In genomic region chr19:17836530-17836929, GRCh38 we compare ENCODE assay signal across 23 cellular contexts. TPM values are rescaled to one million over a fixed set of nuclear protein-coding genes. Genes with fewer than 3 reads are reported as not detected.
A peak's percentile ranks its signal among the peaks of the same experiment; 100 is the strongest.
DNase-seq lines count a peak whose midpoint lies in the region; ATAC-seq and TF ChIP-seq lines count a peak whose summit lies in the region.
"Had no signal": no experiment of that assay in that cellular context is flagged by ENCODE, and none has a peak within 500 bp of the region (broad histone marks: within the 10 kb centered on the region; RNA-seq: fewer than 3 reads in every experiment).

No MANE protein-coding gene starts in this region.

- peaks cover 2% of the 10 kb centered on the region for H3K9me3 Mint-ChIP-seq in activated T-cell treated with anti-CD3 and anti-CD28 coated beads, Interleukin-2, amount 50 U/mL, for 24 hours
- H3K9me3 Mint-ChIP-seq in activated T-cell treated with anti-CD3 and anti-CD28 coated beads, Interleukin-2, amount 50 U/mL, for 4 hours: no peaks in the 10 kb centered on the region
- peaks cover 1% of the 10 kb centered on the region for H3K9me3 Mint-ChIP-seq in activated CD8-positive, alpha-beta T cell treated with anti-CD3 and anti-CD28 coated beads for 36 hours
- H3K9me3 Mint-ChIP-seq in naive thymus-derived CD4-positive, alpha-beta T cell: peaks cover 0 to 5% (median 0%) of the 10 kb centered on the region in 11 donors
- no peaks in the 10 kb centered on the region for H3K9me3 Mint-ChIP-seq in nephron progenitor cell
- H3K9me3 Mint-ChIP-seq: nephron had no signal

- no peak for DNase-seq in activated T-cell treated with anti-CD3 and anti-CD28 coated beads, Interleukin-2, amount 50 U/mL, for 24 hours
- DNase-seq in activated T-cell treated with anti-CD3 and anti-CD28 coated beads, Interleukin-2, amount 50 U/mL, for 4 hours: no peak
- DNase-seq in activated CD8-positive, alpha-beta T cell treated with anti-CD3 and anti-CD28 coated beads for 36 hours: no peak
- DNase-seq in naive thymus-derived CD4-positive, alpha-beta T cell: no peak
- no peak for DNase-seq in activated CD4-positive, CD25-positive, alpha-beta regulatory T cell (lab: John Stamatoyannopoulos, UW)
- DNase-seq in nephron progenitor cell: no peak
- DNase-seq: activated effector memory CD4-positive, alpha-beta T cell treated with anti-CD3 and anti-CD28 coated beads, Interleukin-2, amount 50 U/mL, for 16 hours; body of pancreas; cortex of kidney; foreskin fibroblast; hippocampal formation; kidney; mammary epithelial cell; NCI-H1930; NCI-H510A; psoas muscle; small intestine; stimulated activated CD4-positive, alpha-beta T cell treated with anti-CD3 and anti-CD28 coated beads, Interleukin-4, amount 100 ng/mL, for 1 hour; upper lobe of right lung had no signal

- peaks cover 26% of the 10 kb centered on the region for H3K4me1 Mint-ChIP-seq in activated T-cell treated with anti-CD3 and anti-CD28 coated beads, Interleukin-2, amount 50 U/mL, for 24 hours (ENCODE audit: low read depth)
- peaks cover 18% of the 10 kb centered on the region for H3K4me1 Mint-ChIP-seq in activated T-cell treated with anti-CD3 and anti-CD28 coated beads, Interleukin-2, amount 50 U/mL, for 4 hours (ENCODE audit: low read depth)
- peaks cover 15% of the 10 kb centered on the region for H3K4me1 Mint-ChIP-seq in activated CD8-positive, alpha-beta T cell treated with anti-CD3 and anti-CD28 coated beads for 36 hours (ENCODE audit: low read depth)
- peaks cover 14 to 45% (median 24%) of the 10 kb centered on the region in 7 donors for H3K4me1 Mint-ChIP-seq in naive thymus-derived CD4-positive, alpha-beta T cell
- H3K4me1 Mint-ChIP-seq in nephron progenitor cell: peaks cover 24% of the 10 kb centered on the region
- H3K4me1 Mint-ChIP-seq: nephron had no signal

- H3K4me3 Mint-ChIP-seq in activated T-cell treated with anti-CD3 and anti-CD28 coated beads, Interleukin-2, amount 50 U/mL, for 24 hours: no peak overlapping the region
- H3K4me3 Mint-ChIP-seq in activated T-cell treated with anti-CD3 and anti-CD28 coated beads, Interleukin-2, amount 50 U/mL, for 4 hours: no peak overlapping the region
- H3K4me3 Mint-ChIP-seq in activated CD8-positive, alpha-beta T cell treated with anti-CD3 and anti-CD28 coated beads for 36 hours: no peak overlapping the region
- H3K4me3 Mint-ChIP-seq in naive thymus-derived CD4-positive, alpha-beta T cell: no peak overlapping the region
- no peak overlapping the region for H3K4me3 Mint-ChIP-seq in nephron progenitor cell
- H3K4me3 Mint-ChIP-seq: nephron had no signal

- TF ChIP-seq CTCF in activated CD8-positive, alpha-beta T cell treated with anti-CD3 and anti-CD28 coated beads for 36 hours (IDR thresholded peaks at IDR 0.05): no peak
- TF ChIP-seq CTCF in nephron progenitor cell (IDR thresholded peaks at IDR 0.05): no peak

- H3K27ac Mint-ChIP-seq in activated T-cell treated with anti-CD3 and anti-CD28 coated beads, Interleukin-2, amount 50 U/mL, for 24 hours: peak overlapping the region; percentile 65
- H3K27ac Mint-ChIP-seq in activated CD8-positive, alpha-beta T cell treated with anti-CD3 and anti-CD28 coated beads for 36 hours: peak overlapping the region; percentile 0
- H3K27ac Mint-ChIP-seq in naive thymus-derived CD4-positive, alpha-beta T cell: peak overlapping the region; percentile 0 to 83 (median 75)
- H3K27ac Mint-ChIP-seq in nephron progenitor cell: no peak overlapping the region
- H3K27ac Mint-ChIP-seq: nephron had no signal

- H3K9me3 ChIP-seq in naive thymus-derived CD4-positive, alpha-beta T cell (ENCODE audit: control insufficient read depth in 2 of 3, low read length in 3 of 3): no peaks in the 10 kb centered on the region
- H3K9me3 ChIP-seq: body of pancreas, psoas muscle, upper lobe of right lung had no signal

- CTCF ChIA-PET in activated CD8-positive, alpha-beta T cell treated with anti-CD3 and anti-CD28 coated beads for 36 hours (lab: Charles Lee): no interaction called here
- CTCF ChIA-PET in naive thymus-derived CD4-positive, alpha-beta T cell (lab: Charles Lee): no interaction called here

- H3K36me3 Mint-ChIP-seq in activated T-cell treated with anti-CD3 and anti-CD28 coated beads, Interleukin-2, amount 50 U/mL, for 24 hours (ENCODE audit: low read depth): peaks cover 95% of the 10 kb centered on the region
- peaks cover 51% of the 10 kb centered on the region for H3K36me3 Mint-ChIP-seq in activated T-cell treated with anti-CD3 and anti-CD28 coated beads, Interleukin-2, amount 50 U/mL, for 4 hours (ENCODE audit: insufficient read depth)
- peaks cover 71% of the 10 kb centered on the region for H3K36me3 Mint-ChIP-seq in activated CD8-positive, alpha-beta T cell treated with anti-CD3 and anti-CD28 coated beads for 36 hours (ENCODE audit: low read depth)
- H3K36me3 Mint-ChIP-seq in naive thymus-derived CD4-positive, alpha-beta T cell: peaks cover 22 to 67% (median 26%) of the 10 kb centered on the region in 5 donors
- no peaks in the 10 kb centered on the region for H3K36me3 Mint-ChIP-seq in nephron progenitor cell (ENCODE audit: low read depth)

- no peaks in the 10 kb centered on the region for H3K4me1 ChIP-seq in naive thymus-derived CD4-positive, alpha-beta T cell (ENCODE audit: control insufficient read depth in 2 of 2, insufficient read depth in 2 of 2, low read length in 2 of 2)
- H3K4me1 ChIP-seq: psoas muscle, upper lobe of right lung had no signal

- H3K36me3 ChIP-seq in naive thymus-derived CD4-positive, alpha-beta T cell (ENCODE audit: control insufficient read depth in 2 of 3, insufficient read depth in 3 of 3, low read length in 3 of 3): peaks cover 47 to 97% (median 57%) of the 10 kb centered on the region in 3 experiments

- peak overlapping the region; percentile 33 for H3K27ac ChIP-seq in naive thymus-derived CD4-positive, alpha-beta T cell (ENCODE audit: low read depth, low read length)
- H3K27ac ChIP-seq: body of pancreas, C4-2B, KMS-11, psoas muscle, upper lobe of right lung had no signal

- no peaks in the 10 kb centered on the region for H3K27me3 Mint-ChIP-seq in activated T-cell treated with anti-CD3 and anti-CD28 coated beads, Interleukin-2, amount 50 U/mL, for 24 hours
- no peaks in the 10 kb centered on the region for H3K27me3 Mint-ChIP-seq in activated T-cell treated with anti-CD3 and anti-CD28 coated beads, Interleukin-2, amount 50 U/mL, for 4 hours (ENCODE audit: low read depth)
- no peaks in the 10 kb centered on the region for H3K27me3 Mint-ChIP-seq in activated CD8-positive, alpha-beta T cell treated with anti-CD3 and anti-CD28 coated beads for 36 hours
- H3K27me3 Mint-ChIP-seq in naive thymus-derived CD4-positive, alpha-beta T cell: no peaks in the 10 kb centered on the region
- peaks cover 61% of the 10 kb centered on the region for H3K27me3 Mint-ChIP-seq in nephron progenitor cell (ENCODE audit: low read depth, poor library complexity)

- POLR2A ChIA-PET in activated CD8-positive, alpha-beta T cell treated with anti-CD3 and anti-CD28 coated beads for 36 hours (lab: Charles Lee): interaction anchor here (1.0 to 2.7 kb wide), 3 partner anchors 11 to 23 kb away, joined by 3 to 10 read pairs (median 8); partner anchors contain the start of genes JAK3 and RPL18A
- POLR2A ChIA-PET in naive thymus-derived CD4-positive, alpha-beta T cell (lab: Charles Lee): interaction anchor here (0.6 kb wide), 1 partner anchor 23 kb away, joined by 3 read pairs; no protein-coding TSS in a partner anchor

- no peak overlapping the region for H3K4me3 ChIP-seq in naive thymus-derived CD4-positive, alpha-beta T cell (ENCODE audit: low read length)
- H3K4me3 ChIP-seq: body of pancreas, psoas muscle, upper lobe of right lung had no signal

- no peaks in the 10 kb centered on the region for H3K27me3 ChIP-seq in naive thymus-derived CD4-positive, alpha-beta T cell (ENCODE audit: control insufficient read depth in 2 of 2, insufficient read depth in 2 of 2, low read length in 2 of 2)
- H3K27me3 ChIP-seq: upper lobe of right lung had no signal

- no peak for ATAC-seq in activated T-cell treated with anti-CD3 and anti-CD28 coated beads, Interleukin-2, amount 50 U/mL, for 4 hours
- ATAC-seq in activated CD8-positive, alpha-beta T cell treated with anti-CD3 and anti-CD28 coated beads for 36 hours: no peak
- ATAC-seq in naive thymus-derived CD4-positive, alpha-beta T cell: no peak
- ATAC-seq: body of pancreas, psoas muscle, upper lobe of right lung had no signal

- intact Hi-C loops in activated CD8-positive, alpha-beta T cell treated with anti-CD3 and anti-CD28 coated beads for 36 hours (cut with micrococcal nuclease): no loop called here
- intact Hi-C loops in naive thymus-derived CD4-positive, alpha-beta T cell (cut with micrococcal nuclease): no loop called here

RNA-seq across cellular contexts. Expression of gene JAK3, which starts 11.3 kb away (rescaled TPM):
- total RNA-seq in activated T-cell treated with anti-CD3 and anti-CD28 coated beads, Interleukin-2, amount 50 U/mL, for 4 hours: 100 to 1,000 TPM; 181 to 220 (median 189) TPM
- total RNA-seq in activated CD8-positive, alpha-beta T cell treated with anti-CD3 and anti-CD28 coated beads for 36 hours: 100 to 1,000 TPM; 120 to 126 TPM
- total RNA-seq in naive thymus-derived CD4-positive, alpha-beta T cell: 100 to 1,000 TPM; 154 to 296 (median 202) TPM
- polyA plus RNA-seq in naive thymus-derived CD4-positive, alpha-beta T cell: 100 to 1,000 TPM; 125 to 153 TPM

RNA-seq across cellular contexts. Expression of gene INSL3, which starts 15.2 kb away (rescaled TPM):
- 1 to 10 TPM; 8.1 to 9.4 (median 9.1) TPM for total RNA-seq in activated T-cell treated with anti-CD3 and anti-CD28 coated beads, Interleukin-2, amount 50 U/mL, for 4 hours
- total RNA-seq in activated CD8-positive, alpha-beta T cell treated with anti-CD3 and anti-CD28 coated beads for 36 hours: 1 to 10 TPM; 5.9 to 6.9 TPM
- total RNA-seq in naive thymus-derived CD4-positive, alpha-beta T cell: 10 to 100 TPM in 1 of 5 experiments, 1 to 10 TPM in 4; 5.5 to 11.1 (median 8.2) TPM
- polyA plus RNA-seq in naive thymus-derived CD4-positive, alpha-beta T cell: 1 to 10 TPM; 2.0 to 6.0 TPM
- total RNA-seq: body of pancreas, kidney, mammary epithelial cell, psoas muscle, upper lobe of right lung had no signal
- polyA plus RNA-seq: mammary epithelial cell, psoas muscle had no signal

RNA-seq across cellular contexts. Expression of gene RPL18A, which starts 23.2 kb away (rescaled TPM):
- 1,000 to 10,000 TPM; 4,001 to 4,060 (median 4,048) TPM for total RNA-seq in activated T-cell treated with anti-CD3 and anti-CD28 coated beads, Interleukin-2, amount 50 U/mL, for 4 hours
- total RNA-seq in activated CD8-positive, alpha-beta T cell treated with anti-CD3 and anti-CD28 coated beads for 36 hours: 1,000 to 10,000 TPM; 3,663 to 3,679 TPM
- 1,000 to 10,000 TPM; 2,413 to 3,932 (median 3,224) TPM for total RNA-seq in naive thymus-derived CD4-positive, alpha-beta T cell
- polyA plus RNA-seq in naive thymus-derived CD4-positive, alpha-beta T cell: 1,000 to 10,000 TPM; 4,242 to 4,833 TPM

RNA-seq across cellular contexts. Expression of gene SLC5A5, which starts 35.2 kb away (rescaled TPM):
- 1 to 10 TPM in 2 of 3 donors, under 1 TPM in 1; 0.98 to 1.6 (median 1.1) TPM for total RNA-seq in activated T-cell treated with anti-CD3 and anti-CD28 coated beads, Interleukin-2, amount 50 U/mL, for 4 hours
- total RNA-seq in activated CD8-positive, alpha-beta T cell treated with anti-CD3 and anti-CD28 coated beads for 36 hours: under 1 TPM; 0.87 to 0.99 TPM
- total RNA-seq in naive thymus-derived CD4-positive, alpha-beta T cell: 1 to 10 TPM; 1.2 to 4.1 (median 3.6) TPM
- polyA plus RNA-seq in naive thymus-derived CD4-positive, alpha-beta T cell: 1 to 10 TPM; 2.0 to 2.9 TPM
- total RNA-seq: body of pancreas, mammary epithelial cell, psoas muscle, upper lobe of right lung had no signal
- polyA plus RNA-seq: mammary epithelial cell, psoas muscle had no signal

RNA-seq across cellular contexts. Expression of gene B3GNT3, which starts 41.6 kb away (rescaled TPM):
- total RNA-seq in activated T-cell treated with anti-CD3 and anti-CD28 coated beads, Interleukin-2, amount 50 U/mL, for 4 hours: under 1 TPM; 0.38 to 0.52 (median 0.45) TPM
- total RNA-seq in activated CD8-positive, alpha-beta T cell treated with anti-CD3 and anti-CD28 coated beads for 36 hours: under 1 TPM in 1 of 2 experiments, not detected in 1; 0.20 TPM
- under 1 TPM in 2 of 5 experiments, not detected in 3; 0.53 to 0.96 TPM for total RNA-seq in naive thymus-derived CD4-positive, alpha-beta T cell
- 1 to 10 TPM in 1 of 2 donors, under 1 TPM in 1; 0.43 to 1.0 TPM for polyA plus RNA-seq in naive thymus-derived CD4-positive, alpha-beta T cell
- total RNA-seq: activated CD8-positive, alpha-beta memory T cell treated with anti-CD3 and anti-CD28 coated beads for 36 hours had no signal
